ENCODE assay signal across 2 cellular contexts in genomic region chr20:32646486-32646885, GRCh38.
TF ChIP-seq lines count a peak whose summit lies in the region.

No MANE protein-coding gene starts in this region.

TF ChIP-seq in HepG2, 621 proteins besides CTCF, POLR2A, EP300 and RAD21:
- TF ChIP-seq TGIF2 (CRISPR knock-in tag; IDR thresholded peaks at IDR 0.05) (no peak), SRSF1 (optimal IDR thresholded peaks at IDR 0.05; ENCODE audit: low read depth, low read length) (no peak), MXD1 (CRISPR knock-in tag; IDR thresholded peaks at IDR 0.05) (0 out of 2 replicates have a peak, but pooled peaks have one; percentile 30), IRF2 (CRISPR knock-in tag; IDR thresholded peaks at IDR 0.05) (no peak), ZMYM3 (CRISPR knock-in tag; IDR thresholded peaks at IDR 0.05) (peak; percentile 11; the same call in 1 of the 2 replicates), ZNF12 (CRISPR knock-in tag; IDR thresholded peaks at IDR 0.05) (no peak), ZNF513 (CRISPR knock-in tag; conservative IDR thresholded peaks at IDR 0.05) (no peak)

TF ChIP-seq in K562, 482 proteins besides CTCF, POLR2A, EP300 and RAD21:
- TF ChIP-seq ARID3B (CRISPR knock-in tag; IDR thresholded peaks at IDR 0.05; ENCODE audit: borderline replicate concordance) (no peak), CBFA2T2 (conservative IDR thresholded peaks at IDR 0.05) (no peak), BRD9 (IDR thresholded peaks at IDR 0.05; ENCODE audit: low read depth, partially characterized antibody) (no peak), ZNF318 (IDR thresholded peaks at IDR 0.05; ENCODE audit: borderline replicate concordance in 1 of 2, low read depth in 1 of 2) (no peak), KHSRP (IDR thresholded peaks at IDR 0.05) (no peak), ZNF707 (CRISPR knock-in tag; conservative IDR thresholded peaks at IDR 0.05) (no peak), SMARCA4 (IDR thresholded peaks at IDR 0.05) (no peak), ZNF395 (CRISPR knock-in tag; IDR thresholded peaks at IDR 0.05) (no peak), RREB1 (CRISPR knock-in tag; IDR thresholded peaks at IDR 0.05) (no peak), HES1 (IDR thresholded peaks at IDR 0.05; ENCODE audit: low read depth) (no peak), ZNF511 (CRISPR knock-in tag; IDR thresholded peaks at IDR 0.05) (no peak)
